In the genomic region with DNA sequence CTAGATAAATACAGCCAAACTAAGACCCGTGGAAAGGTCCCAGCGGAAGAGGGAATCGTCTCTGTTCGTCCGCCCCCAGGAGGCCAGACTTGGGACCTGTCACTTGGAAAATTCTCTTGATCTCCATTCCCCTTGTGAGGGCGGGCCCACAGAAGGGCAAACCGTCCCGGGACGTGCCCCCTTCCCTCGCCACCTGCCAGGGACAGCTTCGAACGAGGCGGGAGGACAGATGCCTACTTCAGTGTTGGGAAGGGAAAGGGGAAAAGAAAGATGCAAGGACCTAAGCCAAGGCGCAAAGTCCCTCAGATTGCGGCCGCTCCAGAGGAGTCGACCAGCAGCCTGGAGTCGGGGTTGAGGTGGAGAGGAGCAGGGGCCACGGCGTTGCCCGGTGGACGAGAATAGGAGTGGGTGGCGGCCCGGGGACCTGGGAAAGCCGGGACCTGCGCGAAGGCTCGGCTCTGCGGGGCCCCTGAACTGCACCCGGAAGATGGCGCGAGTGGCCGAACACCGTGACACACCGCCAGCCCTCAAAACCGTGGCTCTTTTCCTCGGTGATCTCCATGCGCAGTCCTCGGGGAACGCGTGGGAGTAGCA, we compare ENCODE assay signal across 11 cellular contexts. TPM values are rescaled to one million over a fixed set of nuclear protein-coding genes. Genes with fewer than 3 reads are reported as not detected.
DNase-seq lines count a peak whose midpoint lies in the region; ATAC-seq, FAIRE-seq and TF ChIP-seq lines count a peak whose summit lies in the region.
"Had no signal": no experiment of that assay in that cellular context is flagged by ENCODE, and none has a peak within 500 bp of the region (broad histone marks: within the 10 kb centered on the region; RNA-seq: fewer than 3 reads in every experiment).

No MANE protein-coding gene starts in this region.

- H3K36me3 ChIP-seq in HepG2 (replicated peaks in 1 of 2; ENCODE audit: control insufficient read depth in 1 of 2, insufficient read depth in 2 of 2, low read length in 2 of 2) (no peaks in the 10 kb centered on the region), upper lobe of left lung (no peaks in the 10 kb centered on the region)
- H3K36me3 ChIP-seq: ascending aorta had no signal

- H3K27me3 Mint-ChIP-seq in chondrocyte (ENCODE audit: low read depth): no peaks in the 10 kb centered on the region

- H3K9ac ChIP-seq in HepG2 (ENCODE audit: insufficient read depth, low read depth, low read length): no peak overlapping the region

- no peak for TF ChIP-seq EP300 in HepG2 (IDR thresholded peaks at IDR 0.05; ENCODE audit: low read depth in 2 of 2, low read length in 2 of 2)
- no peak for TF ChIP-seq EP300 in HepG2 (CRISPR knock-in tag; IDR thresholded peaks at IDR 0.05; ENCODE audit: borderline replicate concordance)
- no peak for TF ChIP-seq EP300 in upper lobe of left lung (IDR thresholded peaks at IDR 0.05)

- H3K9me3 ChIP-seq in HepG2 (ENCODE audit: low read length) (no peaks in the 10 kb centered on the region), upper lobe of left lung (no peaks in the 10 kb centered on the region)
- H3K9me3 ChIP-seq: ascending aorta had no signal

- in situ Hi-C loops in HepG2 (cut with HindIII; ENCODE audit: extremely low pct_ligation_motif_present, low pct_unique_long_range_greater_than_20kb): loop anchor here (10.0 kb wide), 1 partner anchor 1029 kb away; no protein-coding TSS in a partner anchor

- peaks cover 1 to 39% of the 10 kb centered on the region in 2 experiments for H3K27me3 ChIP-seq in HepG2 (ENCODE audit: control insufficient read depth in 1 of 2, insufficient read depth in 2 of 2, low read length in 2 of 2)
- peaks cover 0 to 45% (median 15%) of the 10 kb centered on the region in 4 donors for H3K27me3 ChIP-seq in upper lobe of left lung
- H3K27me3 ChIP-seq: ascending aorta had no signal

- intact Hi-C loops in HepG2 (cut with micrococcal nuclease; ENCODE audit: unreplicated experiment): no loop called here

- CTCF ChIA-PET in HepG2 (lab: Yijun Ruan, JAX; ENCODE audit: low intra/inter-chr PET ratio, low total read pairs): no interaction called here

- H3K79me2 ChIP-seq in HepG2 (ENCODE audit: insufficient read depth, low read length): no peaks in the 10 kb centered on the region

- H3K4me2 ChIP-seq in HepG2 (ENCODE audit: low read depth, low read length): no peak overlapping the region

- TF ChIP-seq POLR2A in HepG2 (IDR thresholded peaks at IDR 0.05; ENCODE audit: insufficient read depth in 1 of 2, low read depth in 2 of 2, low read length in 2 of 2) (no peak), upper lobe of left lung (IDR thresholded peaks at IDR 0.05) (no peak)

- POLR2A ChIA-PET in HepG2 (lab: Yijun Ruan, JAX): no interaction called here

- H3K9me3 Mint-ChIP-seq in chondrocyte (ENCODE audit: low read depth): no peaks in the 10 kb centered on the region

- DNase-seq in DMS53 (lab: John Stamatoyannopoulos, UW) (peak; percentile 37), DMS53 treated with DMSO at 0.1 percent for 48 hours (lab: John Stamatoyannopoulos, UW; ENCODE audit: unreplicated experiment) (no peak), chondrocyte (ENCODE audit: low spot score) (peak; percentile 89), HepG2 (ENCODE audit: low spot score) (no peak), upper lobe of left lung (peak in 1 of 2 donors; percentile 77), NCI-H1417 treated with DMSO at 0.1 percent for 48 hours (lab: John Stamatoyannopoulos, UW) (no peak)
- DNase-seq in activated CD4-positive, CD25-positive, alpha-beta regulatory T cell (lab: John Stamatoyannopoulos, UW): no peak
- DNase-seq: 8988T, NCI-H345 had no signal

- FAIRE-seq in HepG2 (lab: Jason Lieb, UNC): no peak

- H2AFZ ChIP-seq in HepG2 (ENCODE audit: low read length): no peak overlapping the region

- H3K36me3 Mint-ChIP-seq in chondrocyte (ENCODE audit: low read depth): peaks cover 4% of the 10 kb centered on the region

- no peak overlapping the region for H3K4me3 Mint-ChIP-seq in chondrocyte (ENCODE audit: unreplicated experiment)

- H3K27ac ChIP-seq in HepG2 (ENCODE audit: extremely low read length, insufficient read depth, low read length) (no peak overlapping the region), upper lobe of left lung (no peak overlapping the region)

- no peak overlapping the region for H3K27ac Mint-ChIP-seq in chondrocyte (ENCODE audit: unreplicated experiment)

- H4K20me1 ChIP-seq in HepG2 (ENCODE audit: insufficient read depth, low read length): no peaks in the 10 kb centered on the region

- no peak overlapping the region for H3K4me3 ChIP-seq in HepG2 (replicated peaks in 1 of 3; ENCODE audit: insufficient read depth in 1 of 3, low read depth in 2 of 3, low read length in 3 of 3)
- H3K4me3 ChIP-seq in upper lobe of left lung: peak overlapping the region in 2 of 4 donors; percentile 20 to 25

- TF ChIP-seq RAD21 in HepG2 (CRISPR knock-in tag; IDR thresholded peaks at IDR 0.05): no peak

- H3K4me1 ChIP-seq in HepG2 (ENCODE audit: insufficient read depth, low read length): no peaks in the 10 kb centered on the region
- peaks cover 19 to 48% (median 25%) of the 10 kb centered on the region in 4 donors for H3K4me1 ChIP-seq in upper lobe of left lung

- 24% methylated on average over 28 of the region's 41 CpGs for WGBS in HepG2 (ENCODE audit: low lambda C conversion rate)
- WGBS in upper lobe of left lung, 2 donors: 31 to 36% methylated on average over 41 of the region's 41 CpGs

- no TSS peak for BruUV-seq in HepG2 (replicated peaks; lab: Mats Ljungman, UMichigan)

- peaks cover 50% of the 10 kb centered on the region for H3K4me1 Mint-ChIP-seq in chondrocyte (ENCODE audit: low read depth)

- TF ChIP-seq CTCF in chondrocyte (IDR thresholded peaks at IDR 0.05): peak; percentile 50
- TF ChIP-seq CTCF in HepG2 (CRISPR knock-in tag; IDR thresholded peaks at IDR 0.05): peak; percentile 26
- TF ChIP-seq CTCF in upper lobe of left lung (IDR thresholded peaks at IDR 0.05): peak in 4 of 6 experiments; percentile 12 to 30 (median 17)

- ATAC-seq in HepG2 (peak; percentile 37; the same call in 1 of the 3 replicates), upper lobe of left lung (ENCODE audit: low FRiP score in 2 of 2) (no peak), HG02870 (IDR thresholded peaks at IDR 0.05; ENCODE audit: unreplicated experiment) (no peak)

TF ChIP-seq in HepG2, 621 proteins besides CTCF, POLR2A, EP300 and RAD21 (continues in another document):
- TF ChIP-seq HES4 (CRISPR knock-in tag; IDR thresholded peaks at IDR 0.05; ENCODE audit: borderline replicate concordance): no peak

RNA-seq across cellular contexts. Expression of a gene that starts 4.4 kb away (rescaled TPM):
- 60.9 to 71.5 TPM (median 67.9 TPM) in 3 replicates for total RNA-seq in chondrocyte
- not detected in 2 replicates for total RNA-seq in HepG2 (2016; rRNA removed; fragmentation: Illumina TruSeq; extraction: Trizol)
- not detected in 2 replicates for total RNA-seq in HepG2 (2016; cell fraction: cytosol; rRNA removed; fragmentation: Illumina TruSeq; extraction: Trizol; ENCODE audit: low read depth)
- total RNA-seq in HepG2 (2016; cell fraction: insoluble cytoplasmic fraction; rRNA removed; fragmentation: Illumina TruSeq; extraction: Trizol): not detected in 2 replicates
- not detected in 2 replicates for total RNA-seq in HepG2 (2016; cell fraction: membrane; rRNA removed; fragmentation: Illumina TruSeq; extraction: Trizol)
- total RNA-seq in HepG2 (2016; cell fraction: nucleus; rRNA removed; fragmentation: Illumina TruSeq; extraction: Trizol): not detected in 2 replicates
- polyA plus RNA-seq in HepG2 (2011; rRNA removed): not detected in 2 replicates
- polyA plus RNA-seq in HepG2 (2011; cell fraction: cytosol; rRNA removed): not detected in 2 replicates
- polyA plus RNA-seq in HepG2 (2011; cell fraction: nucleus; rRNA removed): not detected in 2 replicates
- polyA plus RNA-seq in HepG2 (2012): not detected in 2 replicates
- not detected in 2 replicates for polyA plus RNA-seq in HepG2 (2016; cell fraction: cytosol; fragmentation: Illumina TruSeq; extraction: Trizol; ENCODE audit: low read depth)
- polyA plus RNA-seq in HepG2 (2016; cell fraction: insoluble cytoplasmic fraction; fragmentation: Illumina TruSeq; extraction: Trizol; ENCODE audit: low read depth): not detected in 2 replicates
- polyA plus RNA-seq in HepG2 (2016; cell fraction: membrane; fragmentation: Illumina TruSeq; extraction: Trizol; ENCODE audit: low read depth): not detected in 2 replicates
- polyA plus RNA-seq in HepG2 (2016; cell fraction: nucleus; fragmentation: Illumina TruSeq; extraction: Trizol; ENCODE audit: insufficient read depth, low read depth): not detected in 2 replicates
- polyA minus RNA-seq in HepG2 (2011; rRNA and poly(A)+ RNA removed; ENCODE audit: low replicate concordance): 0.14 TPM in 1 of 2 replicates, not detected in the other
- polyA minus RNA-seq in HepG2 (2011; cell fraction: cytosol; rRNA and poly(A)+ RNA removed): not detected in 2 replicates
- not detected in 2 replicates for polyA minus RNA-seq in HepG2 (2011; cell fraction: nucleus; rRNA and poly(A)+ RNA removed)
- 10 to 100 TPM in 1 of 6 donors, 1 to 10 TPM in 5; 3.2 to 13.6 (median 5.3) TPM for total RNA-seq in upper lobe of left lung

Comparison
In these comparisons a context has a peak if more than half of its experiments do, and no peak if none do; other contexts are left out.
1. DNase-seq: peak in DMS53 (single experiment) and chondrocyte (single experiment); none in DMS53 treated with DMSO at 0.1 percent for 48 hours (single experiment), HepG2 (single experiment), NCI-H1417 treated with DMSO at 0.1 percent for 48 hours (single experiment) and activated CD4-positive, CD25-positive, alpha-beta regulatory T cell (0 of 4).
2. Peak in every context shown above with its lines, with median percentiles within 50 percentile points of each other: CTCF ChIP-seq.